ENCODE assay signal across 13 cellular contexts in the genomic region with DNA sequence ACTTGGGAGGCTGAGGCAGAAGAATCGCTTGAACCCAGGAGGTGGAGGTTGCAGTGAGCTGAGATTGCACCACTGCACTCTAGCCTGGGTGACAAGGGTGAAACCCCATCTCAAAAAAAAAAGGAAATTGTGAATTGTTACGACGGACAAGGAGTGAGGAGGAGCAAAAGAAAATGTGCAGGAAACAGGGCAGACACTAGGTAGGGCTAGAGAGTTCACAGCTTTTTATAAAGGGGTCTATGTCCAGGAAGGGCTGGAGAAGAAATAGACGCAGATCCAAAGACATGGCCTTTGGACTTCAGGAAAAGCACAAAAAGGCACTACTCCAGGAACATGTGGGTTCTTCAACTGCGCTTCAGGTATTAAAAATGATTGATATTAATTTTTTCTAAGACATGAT. TPM values are rescaled to one million over a fixed set of nuclear protein-coding genes. Genes with fewer than 3 reads are reported as not detected.
A peak's percentile ranks its signal among the peaks of the same experiment; 100 is the strongest.
DNase-seq lines count a peak whose midpoint lies in the region; ATAC-seq and TF ChIP-seq lines count a peak whose summit lies in the region.
"Had no signal": no experiment of that assay in that cellular context is flagged by ENCODE, and none has a peak within 500 bp of the region (broad histone marks: within the 10 kb centered on the region; RNA-seq: fewer than 3 reads in every experiment).

No MANE protein-coding gene starts in this region.

- H3K36me3 ChIP-seq in endodermal cell (ENCODE audit: control insufficient read depth, insufficient read depth, low read length), result peaks cover 53% of the 10 kb centered on the region

- peak overlapping the region; percentile 92 for H3K27ac Mint-ChIP-seq in activated naive CD8-positive, alpha-beta T cell
- no peak overlapping the region for H3K27ac Mint-ChIP-seq in activated naive CD8-positive, alpha-beta T cell treated with anti-CD3 and anti-CD28 coated beads, Interleukin-2, amount 50 U/mL, for 24 hours
- H3K27ac Mint-ChIP-seq in endodermal cell, result no peak overlapping the region
- H3K27ac Mint-ChIP-seq in type B pancreatic cell, result peak overlapping the region; percentile 16
- H3K27ac Mint-ChIP-seq in chondrocyte (ENCODE audit: unreplicated experiment), result no peak overlapping the region
- no peak overlapping the region for H3K27ac Mint-ChIP-seq in mesothelial cell of epicardium

- no peak overlapping the region for H3K4me3 ChIP-seq in endodermal cell (ENCODE audit: low read length)

- H3K9me3 Mint-ChIP-seq in activated naive CD8-positive, alpha-beta T cell (ENCODE audit: low read depth), result no peaks in the 10 kb centered on the region
- H3K9me3 Mint-ChIP-seq in activated naive CD8-positive, alpha-beta T cell treated with anti-CD3 and anti-CD28 coated beads, Interleukin-2, amount 50 U/mL, for 24 hours, result no peaks in the 10 kb centered on the region
- no peaks in the 10 kb centered on the region for H3K9me3 Mint-ChIP-seq in endodermal cell
- no peaks in the 10 kb centered on the region for H3K9me3 Mint-ChIP-seq in type B pancreatic cell
- H3K9me3 Mint-ChIP-seq in chondrocyte (ENCODE audit: low read depth), result no peaks in the 10 kb centered on the region
- H3K9me3 Mint-ChIP-seq in mesothelial cell of epicardium, result no peaks in the 10 kb centered on the region

- no peak overlapping the region for H3K4me3 Mint-ChIP-seq in activated naive CD8-positive, alpha-beta T cell
- H3K4me3 Mint-ChIP-seq in activated naive CD8-positive, alpha-beta T cell treated with anti-CD3 and anti-CD28 coated beads, Interleukin-2, amount 50 U/mL, for 24 hours, result no peak overlapping the region
- H3K4me3 Mint-ChIP-seq in endodermal cell, result no peak overlapping the region
- H3K4me3 Mint-ChIP-seq in type B pancreatic cell, result no peak overlapping the region
- no peak overlapping the region for H3K4me3 Mint-ChIP-seq in chondrocyte (ENCODE audit: unreplicated experiment)
- H3K4me3 Mint-ChIP-seq in mesothelial cell of epicardium, result no peak overlapping the region
- H3K4me3 Mint-ChIP-seq: CD14-positive monocyte had no signal

- in situ Hi-C loops in SK-MEL-5 (cut with HindIII; ENCODE audit: low pct_unique_long_range_greater_than_20kb, low sequenced_read_pairs), result no loop called here

- DNase-seq in activated naive CD8-positive, alpha-beta T cell treated with anti-CD3 and anti-CD28 coated beads, Interleukin-2, amount 50 U/mL, for 24 hours, result no peak
- DNase-seq in SK-MEL-5 (ENCODE audit: low read depth, low spot score) (peak; percentile 37), endodermal cell (no peak), type B pancreatic cell (ENCODE audit: extremely low spot score, unreplicated experiment) (no peak), chondrocyte (ENCODE audit: low spot score) (no peak), mesothelial cell of epicardium (ENCODE audit: low spot score in 2 of 2, unreplicated experiment in 2 of 2) (no peak)
- DNase-seq: Calu3, NCI-H1105, NCI-H187, NCI-H446 had no signal

- 87 to 95% methylated on average over 4 to 5 of the region's 5 CpGs for WGBS in endodermal cell (ENCODE audit: insufficient coverage in 1 of 2, insufficient read length in 1 of 2), 2 experiments

- H3K9me3 ChIP-seq in endodermal cell (ENCODE audit: control insufficient read depth, low read length), result no peaks in the 10 kb centered on the region

- H3K27me3 Mint-ChIP-seq in activated naive CD8-positive, alpha-beta T cell, result no peaks in the 10 kb centered on the region
- H3K27me3 Mint-ChIP-seq in activated naive CD8-positive, alpha-beta T cell treated with anti-CD3 and anti-CD28 coated beads, Interleukin-2, amount 50 U/mL, for 24 hours, result no peaks in the 10 kb centered on the region
- H3K27me3 Mint-ChIP-seq in endodermal cell (ENCODE audit: insufficient read depth) (no peaks in the 10 kb centered on the region), type B pancreatic cell (no peaks in the 10 kb centered on the region), chondrocyte (ENCODE audit: low read depth) (no peaks in the 10 kb centered on the region), mesothelial cell of epicardium (ENCODE audit: low read depth) (no peaks in the 10 kb centered on the region)

- ATAC-seq in activated naive CD8-positive, alpha-beta T cell treated with anti-CD3 and anti-CD28 coated beads, Interleukin-2, amount 50 U/mL, for 24 hours, result no peak
- no peak for ATAC-seq in HG03139 (IDR thresholded peaks at IDR 0.05; ENCODE audit: unreplicated experiment)

- H3K36me3 Mint-ChIP-seq in activated naive CD8-positive, alpha-beta T cell, result peaks cover 24% of the 10 kb centered on the region
- peaks cover 47% of the 10 kb centered on the region for H3K36me3 Mint-ChIP-seq in activated naive CD8-positive, alpha-beta T cell treated with anti-CD3 and anti-CD28 coated beads, Interleukin-2, amount 50 U/mL, for 24 hours (ENCODE audit: low read depth)
- H3K36me3 Mint-ChIP-seq in endodermal cell (ENCODE audit: low read depth) (peaks cover 65% of the 10 kb centered on the region), type B pancreatic cell (peaks cover 31% of the 10 kb centered on the region), chondrocyte (ENCODE audit: low read depth) (peaks cover 21% of the 10 kb centered on the region), mesothelial cell of epicardium (peaks cover 40% of the 10 kb centered on the region)

- no peak overlapping the region for H3K9ac ChIP-seq in endodermal cell (ENCODE audit: extremely low read depth, low read length, poor library complexity, severe bottlenecking)

- no peaks in the 10 kb centered on the region for H3K4me1 ChIP-seq in endodermal cell (ENCODE audit: control insufficient read depth, insufficient read depth, low read length)

- H3K4me1 Mint-ChIP-seq in activated naive CD8-positive, alpha-beta T cell (ENCODE audit: low read depth), result peaks cover 39% of the 10 kb centered on the region
- H3K4me1 Mint-ChIP-seq in activated naive CD8-positive, alpha-beta T cell treated with anti-CD3 and anti-CD28 coated beads, Interleukin-2, amount 50 U/mL, for 24 hours, result peaks cover 52% of the 10 kb centered on the region
- H3K4me1 Mint-ChIP-seq in endodermal cell (peaks cover 9% of the 10 kb centered on the region), type B pancreatic cell (ENCODE audit: unreplicated experiment) (no peaks in the 10 kb centered on the region), chondrocyte (ENCODE audit: low read depth) (no peaks in the 10 kb centered on the region), mesothelial cell of epicardium (no peaks in the 10 kb centered on the region)

- no peaks in the 10 kb centered on the region for H3K27me3 ChIP-seq in endodermal cell (ENCODE audit: control insufficient read depth, insufficient read depth, low read length, poor library complexity, severe bottlenecking)

- peak; percentile 53 for TF ChIP-seq CTCF in endodermal cell (conservative IDR thresholded peaks at IDR 0.05)
- TF ChIP-seq CTCF in type B pancreatic cell (conservative IDR thresholded peaks at IDR 0.05), result no peak
- no peak for TF ChIP-seq CTCF in chondrocyte (IDR thresholded peaks at IDR 0.05)
- TF ChIP-seq CTCF in mesothelial cell of epicardium (IDR thresholded peaks at IDR 0.05; ENCODE audit: unreplicated experiment), result no peak

- no peak overlapping the region for H3K27ac ChIP-seq in endodermal cell (ENCODE audit: low read depth, low read length)

RNA-seq across cellular contexts. Expression of gene ATG14, which starts 34.4 kb away (rescaled TPM):
- 22.2 and 23.0 TPM in 2 replicates for total RNA-seq in SK-MEL-5 (2014; rRNA removed; shearing (Covaris generic))
- 7.3 and 10.2 TPM in 2 replicates for polyA plus RNA-seq in SK-MEL-5 (2015; cell fraction: cytosol; rRNA removed)
- polyA plus RNA-seq in SK-MEL-5 (2015; cell fraction: nucleus; rRNA removed), result 37.5 and 40.2 TPM in 2 replicates
- total RNA-seq in endodermal cell (10 to 100 TPM; 11.0 to 12.9 TPM), type B pancreatic cell (ENCODE audit: low replicate concordance) (11.4 and 12.2 TPM in 2 replicates), chondrocyte (8.9 to 11.1 TPM (median 10.6 TPM) in 3 replicates), mesothelial cell of epicardium (16.6 to 17.1 TPM (median 17.0 TPM) in 3 replicates)
- polyA plus RNA-seq in endodermal cell (2013, experiment 1 of 2), result 10.8 TPM
- 9.4 TPM for polyA plus RNA-seq in endodermal cell (2013, experiment 2 of 2)

Comparison
In these comparisons a context has a peak if more than half of its experiments do, and no peak if none do; other contexts are left out.
1. H3K27ac Mint-ChIP-seq: peak in activated naive CD8-positive, alpha-beta T cell (single experiment) and type B pancreatic cell (single experiment); none in activated naive CD8-positive, alpha-beta T cell treated with anti-CD3 and anti-CD28 coated beads, Interleukin-2, amount 50 U/mL, for 24 hours (single experiment), endodermal cell (single experiment), chondrocyte (single experiment) and mesothelial cell of epicardium (single experiment).